In genomic region chr9:96417051-96417586, GRCh38 we compare ENCODE assay signal across 8 cellular contexts. TPM values are rescaled to one million over a fixed set of nuclear protein-coding genes. Genes with fewer than 3 reads are reported as not detected.
DNase-seq lines count a peak whose midpoint lies in the region; ATAC-seq, FAIRE-seq and TF ChIP-seq lines count a peak whose summit lies in the region.

No MANE protein-coding gene starts in this region.

- H3K4me1 Mint-ChIP-seq in WTC11 = peaks cover 47% of the 10 kb centered on the region

- peaks cover 7% of the 10 kb centered on the region for H3K36me3 Mint-ChIP-seq in WTC11

- CTCF ChIA-PET in WTC11 (lab: Charles Lee) = no interaction called here

- no peaks in the 10 kb centered on the region for H3K27me3 ChIP-seq in bronchial epithelial cell (ENCODE audit: control insufficient read depth, insufficient read depth, low read length)

- peak; percentile 60 for DNase-seq in GF-D8 (lab: John Stamatoyannopoulos, UW)
- peak; percentile 92 for DNase-seq in NCI-H2196 (lab: John Stamatoyannopoulos, UW; ENCODE audit: unreplicated experiment)
- peak; percentile 90 for DNase-seq in WTC11 (ENCODE audit: low spot score)
- peak; percentile 50 for DNase-seq in bronchial epithelial cell (ENCODE audit: low read depth)
- peak; percentile 89 for DNase-seq in inferior parietal cortex (ENCODE audit: extremely low spot score)
- DNase-seq in smooth muscle cell of the brain vasculature (ENCODE audit: low read depth, low spot score) = peak; percentile 23

- H3K36me3 ChIP-seq in bronchial epithelial cell (ENCODE audit: control insufficient read depth, insufficient read depth, low read length) = no peaks in the 10 kb centered on the region

- H3K27me3 Mint-ChIP-seq in WTC11 (ENCODE audit: low read depth) = no peaks in the 10 kb centered on the region; the same call in 1 of the 2 replicates

- peak; percentile 22 for ATAC-seq in HG02852 (IDR thresholded peaks at IDR 0.05; ENCODE audit: unreplicated experiment)
- ATAC-seq in WTC11 = peak; percentile 4
- no peak for ATAC-seq in GM21423 (IDR thresholded peaks at IDR 0.05; ENCODE audit: unreplicated experiment)

- H3K9me3 Mint-ChIP-seq in WTC11 = no peaks in the 10 kb centered on the region

- TF ChIP-seq CTCF in WTC11 (IDR thresholded peaks at IDR 0.05) (no peak), bronchial epithelial cell (IDR thresholded peaks at IDR 0.05; ENCODE audit: insufficient read depth, low read length, severe bottlenecking) (peak; percentile 3)

- FAIRE-seq in bronchial epithelial cell (lab: Jason Lieb, UNC) = no peak

- peak overlapping the region; percentile 96 for H3K27ac Mint-ChIP-seq in WTC11

- POLR2A ChIA-PET in WTC11 (lab: Charles Lee) = no interaction called here

- H3K4me3 Mint-ChIP-seq in WTC11 = peak overlapping the region; percentile 94

- H3K4me3 ChIP-seq in bronchial epithelial cell (ENCODE audit: low read depth, low read length) = peak overlapping the region; percentile 90

TF ChIP-seq in WTC11, 78 proteins besides CTCF, POLR2A, EP300 and RAD21 (continues in another document):
- TF ChIP-seq CDX4 (CRISPR knock-in tag; IDR thresholded peaks at IDR 0.05; ENCODE audit: borderline replicate concordance) (no peak), ZBTB21 (CRISPR knock-in tag; IDR thresholded peaks at IDR 0.05; ENCODE audit: borderline replicate concordance) (peak; percentile 49; the same call in 1 of the 2 replicates), EMX1 (CRISPR knock-in tag; IDR thresholded peaks at IDR 0.05) (no peak), ARID4B (CRISPR knock-in tag; IDR thresholded peaks at IDR 0.05; ENCODE audit: borderline replicate concordance) (peak; percentile 93), NR3C1 (CRISPR knock-in tag; conservative IDR thresholded peaks at IDR 0.05; ENCODE audit: low read depth) (no peak), NFE2L1 (CRISPR knock-in tag; IDR thresholded peaks at IDR 0.05) (0 out of 2 replicates have a peak, but pooled peaks have one; percentile 67), E2F4 (CRISPR knock-in tag; IDR thresholded peaks at IDR 0.05; ENCODE audit: borderline replicate concordance, low read depth) (0 out of 2 replicates have a peak, but pooled peaks have one; percentile 20), ZNF317 (CRISPR knock-in tag; IDR thresholded peaks at IDR 0.05; ENCODE audit: borderline replicate concordance, low read depth) (no peak), HMGXB4 (CRISPR knock-in tag; IDR thresholded peaks at IDR 0.05) (peak; percentile 28; the same call in 1 of the 2 replicates), ZNF138 (CRISPR knock-in tag; conservative IDR thresholded peaks at IDR 0.05) (no peak), SMAD3 (CRISPR knock-in tag; IDR thresholded peaks at IDR 0.05; ENCODE audit: borderline replicate concordance) (peak; percentile 41; the same call in 1 of the 2 replicates), ZSCAN18 (CRISPR knock-in tag; IDR thresholded peaks at IDR 0.05) (no peak), ATF1 (CRISPR knock-in tag; IDR thresholded peaks at IDR 0.05) (no peak), ZNF232 (CRISPR knock-in tag; IDR thresholded peaks at IDR 0.05) (no peak), ZNF671 (CRISPR knock-in tag; IDR thresholded peaks at IDR 0.05) (no peak), STAT6 (CRISPR knock-in tag; conservative IDR thresholded peaks at IDR 0.05; ENCODE audit: low read depth) (no peak), GTF2I (CRISPR knock-in tag; conservative IDR thresholded peaks at IDR 0.05) (no peak)

RNA-seq across cellular contexts. Expression of gene ZNF367, which starts 1.1 kb away (rescaled TPM):
- total RNA-seq in WTC11 (2021) = 6.3 to 7.5 TPM (median 7.4 TPM) in 3 replicates
- total RNA-seq in bronchial epithelial cell = 0.13 and 0.26 TPM in 2 replicates

RNA-seq across cellular contexts. Expression of gene HABP4, which starts 32.9 kb away (rescaled TPM):
- total RNA-seq in WTC11 (2021) (9.8 to 11.0 TPM (median 10.1 TPM) in 3 replicates), bronchial epithelial cell (6.6 and 7.0 TPM in 2 replicates)

RNA-seq across cellular contexts. Expression of gene SLC35D2, which starts 33.6 kb away (rescaled TPM):
- total RNA-seq in WTC11 (2021) (14.6 to 18.2 TPM (median 17.3 TPM) in 3 replicates), bronchial epithelial cell (19.1 and 30.3 TPM in 2 replicates)

Comparison
In these comparisons a context has a peak if more than half of its experiments do, and no peak if none do; other contexts are left out.
1. DNase-seq: peak in every context shown above with its lines; median percentile 92 in NCI-H2196; 90 in WTC11; 89 in inferior parietal cortex; 60 in GF-D8; 50 in bronchial epithelial cell; 23 in smooth muscle cell of the brain vasculature.